In the genomic region with DNA sequence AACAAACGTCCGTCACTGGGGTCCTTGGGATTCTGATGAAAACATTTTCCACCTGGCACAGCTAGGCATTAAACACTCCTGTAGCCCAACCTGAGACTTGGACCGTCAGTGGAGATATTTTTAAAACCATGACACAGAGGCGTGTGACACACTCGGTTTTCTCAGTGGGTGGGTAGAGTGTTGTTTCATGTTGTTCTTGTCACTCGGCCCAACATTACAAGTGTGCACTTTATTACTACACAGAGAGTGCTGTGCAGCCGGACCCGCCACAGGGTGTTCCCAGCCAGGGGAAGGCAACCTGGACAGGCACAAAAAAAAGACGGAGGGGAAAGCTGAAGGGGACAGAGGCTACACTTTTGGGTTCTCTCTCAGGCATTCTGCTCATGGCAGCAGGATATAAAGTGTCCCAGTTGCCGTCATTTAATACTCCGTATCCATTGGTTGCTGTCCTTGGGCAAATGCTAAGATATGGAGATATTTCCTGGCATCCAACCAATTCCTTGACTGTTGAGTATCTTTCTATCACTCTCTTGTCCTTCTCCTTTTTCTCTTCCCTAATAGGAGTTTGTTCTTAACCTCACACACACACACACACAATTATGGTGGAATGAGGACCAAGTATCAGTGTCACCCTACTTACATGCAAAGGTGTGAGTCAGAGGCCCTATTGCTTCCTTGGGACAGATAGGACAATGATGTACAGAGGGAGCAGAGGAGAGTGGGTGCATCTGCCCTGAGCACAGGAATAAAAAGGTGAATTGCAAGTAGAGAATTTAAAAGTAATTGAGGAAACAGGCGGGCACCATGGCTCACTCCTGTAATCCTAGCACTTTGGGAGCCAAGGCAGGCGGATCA, we compare ENCODE assay signal across 1 cellular context.
TF ChIP-seq lines count a peak whose summit lies in the region.

No MANE protein-coding gene starts in this region.

TF ChIP-seq in SK-N-SH, 30 proteins besides CTCF, POLR2A, EP300 and RAD21 (continued from another document):
- TF ChIP-seq NRF1 (IDR thresholded peaks at IDR 0.05; ENCODE audit: low read depth, low read length) (no peak), EZH2phosphoT487 (IDR thresholded peaks at IDR 0.05; ENCODE audit: borderline replicate concordance, low read depth) (no peak), MAX (IDR thresholded peaks at IDR 0.05; ENCODE audit: low read depth) (no peak), TCF12 (IDR thresholded peaks at IDR 0.05) (no peak), USF2 (IDR thresholded peaks at IDR 0.05; ENCODE audit: borderline replicate concordance, low read depth, low read length) (no peak), FOSL2 (IDR thresholded peaks at IDR 0.05; ENCODE audit: borderline replicate concordance, low read depth) (no peak), POLR2AphosphoS5 (IDR thresholded peaks at IDR 0.05; ENCODE audit: low read depth, low read length) (no peak), SIN3A (IDR thresholded peaks at IDR 0.05; ENCODE audit: borderline replicate concordance, low read depth, low read length) (no peak), USF1 (IDR thresholded peaks at IDR 0.05; ENCODE audit: borderline replicate concordance, low read depth) (no peak), ELF1 (IDR thresholded peaks at IDR 0.05) (no peak), JUND (IDR thresholded peaks at IDR 0.05) (no peak)
- TF ChIP-seq, protein P1, sequence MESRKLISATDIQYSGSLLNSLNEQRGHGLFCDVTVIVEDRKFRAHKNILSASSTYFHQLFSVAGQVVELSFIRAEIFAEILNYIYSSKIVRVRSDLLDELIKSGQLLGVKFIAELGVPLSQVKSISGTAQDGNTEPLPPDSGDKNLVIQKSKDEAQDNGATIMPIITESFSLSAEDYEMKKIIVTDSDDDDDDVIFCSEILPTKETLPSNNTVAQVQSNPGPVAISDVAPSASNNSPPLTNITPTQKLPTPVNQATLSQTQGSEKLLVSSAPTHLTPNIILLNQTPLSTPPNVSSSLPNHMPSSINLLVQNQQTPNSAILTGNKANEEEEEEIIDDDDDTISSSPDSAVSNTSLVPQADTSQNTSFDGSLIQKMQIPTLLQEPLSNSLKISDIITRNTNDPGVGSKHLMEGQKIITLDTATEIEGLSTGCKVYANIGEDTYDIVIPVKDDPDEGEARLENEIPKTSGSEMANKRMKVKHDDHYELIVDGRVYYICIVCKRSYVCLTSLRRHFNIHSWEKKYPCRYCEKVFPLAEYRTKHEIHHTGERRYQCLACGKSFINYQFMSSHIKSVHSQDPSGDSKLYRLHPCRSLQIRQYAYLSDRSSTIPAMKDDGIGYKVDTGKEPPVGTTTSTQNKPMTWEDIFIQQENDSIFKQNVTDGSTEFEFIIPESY (IDR thresholded peaks at IDR 0.05; ENCODE audit: borderline replicate concordance, low read depth): no peak
- TF ChIP-seq, protein P2, sequence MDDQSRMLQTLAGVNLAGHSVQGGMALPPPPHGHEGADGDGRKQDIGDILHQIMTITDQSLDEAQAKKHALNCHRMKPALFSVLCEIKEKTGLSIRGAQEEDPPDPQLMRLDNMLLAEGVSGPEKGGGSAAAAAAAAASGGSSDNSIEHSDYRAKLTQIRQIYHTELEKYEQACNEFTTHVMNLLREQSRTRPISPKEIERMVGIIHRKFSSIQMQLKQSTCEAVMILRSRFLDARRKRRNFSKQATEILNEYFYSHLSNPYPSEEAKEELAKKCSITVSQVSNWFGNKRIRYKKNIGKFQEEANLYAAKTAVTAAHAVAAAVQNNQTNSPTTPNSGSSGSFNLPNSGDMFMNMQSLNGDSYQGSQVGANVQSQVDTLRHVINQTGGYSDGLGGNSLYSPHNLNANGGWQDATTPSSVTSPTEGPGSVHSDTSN (IDR thresholded peaks at IDR 0.05): no peak
